In the genomic region with DNA sequence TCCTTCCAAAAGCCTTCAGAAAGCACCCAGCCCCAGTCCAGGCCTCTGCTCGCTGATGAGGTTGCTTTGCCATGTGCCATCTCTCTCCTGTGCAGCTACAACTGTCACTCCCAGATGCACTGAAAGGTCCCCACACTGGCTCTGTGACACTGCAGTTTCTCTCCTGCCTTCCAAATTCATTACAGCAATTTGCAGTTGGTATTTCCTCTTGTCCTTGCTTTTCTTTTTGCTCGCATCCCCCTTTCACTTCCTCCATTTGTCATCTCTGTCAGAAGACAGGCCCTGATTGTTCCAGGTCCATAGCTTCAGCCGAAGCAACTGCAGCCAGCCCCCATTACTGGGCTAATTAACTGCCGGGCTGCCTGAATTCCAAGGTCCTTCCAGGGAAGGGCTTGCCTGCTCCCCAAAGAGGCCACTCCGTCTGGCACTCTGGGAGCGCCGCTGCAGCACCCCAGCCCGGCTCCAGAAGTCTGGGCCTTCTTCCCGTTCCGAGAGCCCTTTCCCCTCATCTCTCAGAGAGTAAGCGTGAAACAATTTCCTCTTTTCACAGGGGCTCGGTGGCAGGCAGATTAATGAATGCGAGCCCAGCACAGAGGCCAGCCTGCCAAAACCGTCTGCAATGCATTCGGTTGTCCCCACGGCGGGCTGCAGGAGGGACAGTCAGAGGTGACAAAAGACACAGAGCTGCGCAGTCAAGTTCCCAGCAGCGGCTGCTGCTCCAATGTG, we compare ENCODE assay signal across 11 cellular contexts.
DNase-seq lines count a peak whose midpoint lies in the region; ATAC-seq and TF ChIP-seq lines count a peak whose summit lies in the region.
"Had no signal": no experiment of that assay in that cellular context is flagged by ENCODE, and none has a peak within 500 bp of the region (broad histone marks: within the 10 kb centered on the region; RNA-seq: fewer than 3 reads in every experiment).

No MANE protein-coding gene starts in this region.

- H3K36me3 Mint-ChIP-seq in chondrocyte (ENCODE audit: low read depth): peaks cover 2% of the 10 kb centered on the region

- intact Hi-C loops in left lung (cut with DNase I): no loop called here

- no peak overlapping the region for H3K4me3 ChIP-seq in left lung
- peak overlapping the region in 4 of 5 donors; percentile 7 to 31 (median 27) for H3K4me3 ChIP-seq in subcutaneous abdominal adipose tissue (ENCODE audit: low read depth in 1 of 5, low read length in 5 of 5)

- in situ Hi-C loops in KBM-7 (cut with MboI; ENCODE audit: low pct_unique_long_range_greater_than_20kb, low sequenced_read_pairs): no loop called here

- no peaks in the 10 kb centered on the region for H3K27me3 Mint-ChIP-seq in chondrocyte (ENCODE audit: low read depth)

- no peak for TF ChIP-seq CTCF in chondrocyte (IDR thresholded peaks at IDR 0.05)
- TF ChIP-seq CTCF in left lung (IDR thresholded peaks at IDR 0.05): no peak

- peak overlapping the region in 1 of 5 donors; percentile 42 for H3K9ac ChIP-seq in subcutaneous abdominal adipose tissue (ENCODE audit: low read length in 5 of 5)

- DNase-seq in KBM-7 (peak; percentile 64), chondrocyte (ENCODE audit: low spot score) (no peak), left lung (peak; percentile 52 to 81), erythroblast (lab: John Stamatoyannopoulos, UW) (no peak), NCI-H187 (lab: John Stamatoyannopoulos, UW) (no peak)
- DNase-seq: activated CD4-positive, CD25-positive, alpha-beta regulatory T cell; NCI-H510A treated with DMSO at 0.1 percent for 48 hours; stimulated activated CD4-positive, alpha-beta T cell treated with anti-CD3 and anti-CD28 coated beads, Interleukin-2, amount 100 ng/mL, for 48 hours had no signal

- no peaks in the 10 kb centered on the region for H3K36me3 ChIP-seq in left lung
- H3K36me3 ChIP-seq in subcutaneous abdominal adipose tissue (ENCODE audit: control insufficient read depth in 5 of 5, insufficient read depth in 5 of 5, low read length in 5 of 5): no peaks in the 10 kb centered on the region

- peaks cover 0 to 21% of the 10 kb centered on the region in 2 donors for H3K9me3 ChIP-seq in left lung
- peaks cover 0 to 17% (median 7%) of the 10 kb centered on the region in 5 donors for H3K9me3 ChIP-seq in subcutaneous abdominal adipose tissue (ENCODE audit: control insufficient read depth in 5 of 5, low read length in 5 of 5)

- no peak for TF ChIP-seq POLR2A in erythroblast (IDR thresholded peaks at IDR 0.05; ENCODE audit: low read length)

- H3K4me1 ChIP-seq in left lung (peaks cover 11 to 27% of the 10 kb centered on the region in 2 donors), subcutaneous abdominal adipose tissue (ENCODE audit: control insufficient read depth in 5 of 5, insufficient read depth in 5 of 5, low read length in 5 of 5) (peaks cover 7 to 27% (median 22%) of the 10 kb centered on the region in 5 donors)

- peak overlapping the region in 1 of 2 donors; percentile 79 for H3K27ac ChIP-seq in left lung
- peak overlapping the region; percentile 55 for H3K27ac ChIP-seq in subcutaneous abdominal adipose tissue (ENCODE audit: low read depth, low read length)

- peak overlapping the region; percentile 92 for H3K27ac Mint-ChIP-seq in chondrocyte (ENCODE audit: unreplicated experiment)

- peaks cover 25% of the 10 kb centered on the region for H3K9me3 Mint-ChIP-seq in chondrocyte (ENCODE audit: low read depth)

- peaks cover 27% of the 10 kb centered on the region for H3K4me1 Mint-ChIP-seq in chondrocyte (ENCODE audit: low read depth)

- no peaks in the 10 kb centered on the region for H3K27me3 ChIP-seq in left lung
- no peaks in the 10 kb centered on the region for H3K27me3 ChIP-seq in subcutaneous abdominal adipose tissue (ENCODE audit: control insufficient read depth in 5 of 5, insufficient read depth in 4 of 5, low read length in 5 of 5)

- ATAC-seq in left lung: peak; percentile 79
- no peak for ATAC-seq in activated CD4-positive, CD25-positive, alpha-beta regulatory T cell treated with anti-CD3 and anti-CD28 coated beads, Interleukin-2, amount 50 U/mL, for 24 hours
- ATAC-seq in HG02759 (IDR thresholded peaks at IDR 0.05; ENCODE audit: unreplicated experiment): no peak

- H3K4me3 Mint-ChIP-seq in chondrocyte (ENCODE audit: unreplicated experiment): peak overlapping the region; percentile 36

Comparison
In these comparisons a context has a peak if more than half of its experiments do, and no peak if none do; other contexts are left out.
1. DNase-seq: peak in KBM-7 (single experiment) and left lung (2 of 2); none in chondrocyte (single experiment), erythroblast (0 of 2) and NCI-H187 (0 of 2).
2. H3K4me3 ChIP-seq: peak in subcutaneous abdominal adipose tissue (4 of 5); none in left lung (0 of 2).